26 cellular contexts compared by ENCODE assay signal in the genomic region with DNA sequence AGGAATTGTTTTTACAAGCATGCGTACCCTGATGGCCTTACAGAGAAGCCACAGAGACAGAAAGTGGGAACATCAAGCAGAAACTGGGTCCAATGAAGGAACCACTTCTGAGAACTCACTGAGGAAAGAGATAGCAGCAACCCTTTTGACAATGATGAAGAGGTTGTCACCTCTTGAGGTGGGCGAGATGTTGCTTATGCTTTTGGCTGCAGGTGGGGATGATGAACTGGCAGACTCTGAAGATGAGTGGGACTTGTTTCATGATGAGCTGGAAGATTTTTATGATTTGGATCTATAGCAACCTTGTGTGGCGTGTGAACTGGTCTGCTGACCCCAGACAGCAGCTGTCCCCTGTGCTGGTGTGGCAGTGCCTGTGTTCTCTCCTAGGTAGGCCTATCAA.
"Had no signal": no experiment of that assay in that cellular context is flagged by ENCODE, and none has a peak within 500 bp of the region (broad histone marks: within the 10 kb centered on the region; RNA-seq: fewer than 3 reads in every experiment).

No MANE protein-coding gene starts in this region.

- H3K4me3 ChIP-seq: colonic mucosa, coronary artery, dorsolateral prefrontal cortex, esophagus muscularis mucosa, esophagus squamous epithelium, gastrocnemius medialis, gastroesophageal sphincter, heart left ventricle, heart right ventricle had no signal

- FAIRE-seq: colon, endometrium, endothelial cell of umbilical vein, frontal cortex had no signal

- H3K36me3 ChIP-seq: colonic mucosa, gastrocnemius medialis, heart right ventricle had no signal

- H3K4me1 ChIP-seq: colonic mucosa, esophagus muscularis mucosa, esophagus squamous epithelium, foreskin keratinocyte, gastrocnemius medialis, gastroesophageal sphincter, heart left ventricle, heart right ventricle had no signal

- H3K27me3 ChIP-seq: colonic mucosa, dorsolateral prefrontal cortex, esophagus muscularis mucosa, esophagus squamous epithelium, gastrocnemius medialis, gastroesophageal sphincter had no signal

- H3K27ac ChIP-seq: colonic mucosa, coronary artery, dorsolateral prefrontal cortex, epithelial cell of prostate, esophagus muscularis mucosa, esophagus squamous epithelium, foreskin keratinocyte, gastrocnemius medialis, gastroesophageal sphincter, heart left ventricle, heart right ventricle had no signal

- DNase-seq: colonic mucosa; cortex of kidney; dermis blood vessel endothelial cell; dorsolateral prefrontal cortex; effector CD4-positive, alpha-beta T cell; effector CD8-positive, alpha-beta T cell; effector memory CD4-positive, alpha-beta T cell; effector memory CD8-positive, alpha-beta T cell; endodermal cell; erythroblast; esophagus squamous epithelium; foreskin fibroblast; foreskin keratinocyte; foreskin melanocyte; gastrocnemius medialis; glutamatergic neuron; heart left ventricle; heart right ventricle had no signal

- H3K9me3 ChIP-seq: colonic mucosa, esophagus muscularis mucosa, esophagus squamous epithelium, gastrocnemius medialis, gastroesophageal sphincter had no signal
